Comparison of ENCODE assay signal across 1 cellular context in the genomic region with DNA sequence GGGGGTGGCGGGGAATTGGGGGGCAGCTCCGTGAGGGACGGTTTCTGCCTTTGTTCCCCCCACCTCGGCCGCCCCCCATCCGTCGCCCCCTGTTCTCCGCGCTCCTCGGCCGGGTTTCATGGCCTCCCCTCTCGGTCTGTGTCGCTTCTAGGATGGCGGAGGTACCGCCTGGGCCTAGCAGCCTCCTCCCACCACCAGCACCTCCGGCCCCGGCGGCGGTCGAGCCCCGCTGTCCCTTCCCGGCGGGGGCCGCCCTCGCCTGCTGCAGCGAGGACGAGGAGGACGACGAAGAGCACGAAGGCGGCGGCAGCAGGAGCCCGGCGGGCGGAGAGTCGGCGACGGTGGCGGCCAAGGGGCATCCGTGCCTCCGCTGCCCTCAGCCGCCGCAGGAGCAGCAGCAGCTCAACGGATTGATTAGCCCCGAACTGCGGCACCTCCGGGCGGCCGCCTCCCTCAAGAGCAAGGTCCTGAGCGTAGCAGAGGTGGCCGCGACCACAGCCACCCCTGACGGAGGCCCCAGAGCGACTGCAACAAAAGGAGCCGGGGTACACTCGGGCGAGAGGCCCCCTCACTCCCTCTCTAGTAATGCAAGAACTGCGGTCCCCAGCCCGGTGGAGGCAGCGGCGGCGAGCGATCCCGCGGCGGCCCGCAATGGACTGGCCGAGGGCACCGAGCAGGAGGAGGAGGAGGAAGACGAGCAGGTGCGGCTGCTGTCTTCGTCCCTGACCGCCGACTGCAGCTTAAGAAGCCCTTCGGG.
A peak's percentile ranks its signal among the peaks of the same experiment; 100 is the strongest.
TF ChIP-seq lines count a peak whose summit lies in the region.

No MANE protein-coding gene starts in this region.

TF ChIP-seq in HepG2, 621 proteins besides CTCF, POLR2A, EP300 and RAD21 (continued from another document and continues in another):
- TF ChIP-seq, protein P1, sequence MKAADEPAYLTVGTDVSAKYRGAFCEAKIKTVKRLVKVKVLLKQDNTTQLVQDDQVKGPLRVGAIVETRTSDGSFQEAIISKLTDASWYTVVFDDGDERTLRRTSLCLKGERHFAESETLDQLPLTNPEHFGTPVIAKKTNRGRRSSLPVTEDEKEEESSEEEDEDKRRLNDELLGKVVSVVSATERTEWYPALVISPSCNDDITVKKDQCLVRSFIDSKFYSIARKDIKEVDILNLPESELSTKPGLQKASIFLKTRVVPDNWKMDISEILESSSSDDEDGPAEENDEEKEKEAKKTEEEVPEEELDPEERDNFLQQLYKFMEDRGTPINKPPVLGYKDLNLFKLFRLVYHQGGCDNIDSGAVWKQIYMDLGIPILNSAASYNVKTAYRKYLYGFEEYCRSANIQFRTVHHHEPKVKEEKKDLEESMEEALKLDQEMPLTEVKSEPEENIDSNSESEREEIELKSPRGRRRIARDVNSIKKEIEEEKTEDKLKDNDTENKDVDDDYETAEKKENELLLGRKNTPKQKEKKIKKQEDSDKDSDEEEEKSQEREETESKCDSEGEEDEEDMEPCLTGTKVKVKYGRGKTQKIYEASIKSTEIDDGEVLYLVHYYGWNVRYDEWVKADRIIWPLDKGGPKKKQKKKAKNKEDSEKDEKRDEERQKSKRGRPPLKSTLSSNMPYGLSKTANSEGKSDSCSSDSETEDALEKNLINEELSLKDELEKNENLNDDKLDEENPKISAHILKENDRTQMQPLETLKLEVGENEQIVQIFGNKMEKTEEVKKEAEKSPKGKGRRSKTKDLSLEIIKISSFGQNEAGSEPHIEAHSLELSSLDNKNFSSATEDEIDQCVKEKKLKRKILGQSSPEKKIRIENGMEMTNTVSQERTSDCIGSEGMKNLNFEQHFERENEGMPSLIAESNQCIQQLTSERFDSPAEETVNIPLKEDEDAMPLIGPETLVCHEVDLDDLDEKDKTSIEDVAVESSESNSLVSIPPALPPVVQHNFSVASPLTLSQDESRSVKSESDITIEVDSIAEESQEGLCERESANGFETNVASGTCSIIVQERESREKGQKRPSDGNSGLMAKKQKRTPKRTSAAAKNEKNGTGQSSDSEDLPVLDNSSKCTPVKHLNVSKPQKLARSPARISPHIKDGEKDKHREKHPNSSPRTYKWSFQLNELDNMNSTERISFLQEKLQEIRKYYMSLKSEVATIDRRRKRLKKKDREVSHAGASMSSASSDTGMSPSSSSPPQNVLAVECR (CRISPR knock-in tag; IDR thresholded peaks at IDR 0.05; ENCODE audit: borderline replicate concordance): peak; percentile 27
- TF ChIP-seq SNAI1 (CRISPR knock-in tag; IDR thresholded peaks at IDR 0.05; ENCODE audit: borderline replicate concordance) (no peak), GABPB1 (CRISPR knock-in tag; IDR thresholded peaks at IDR 0.05) (peak; percentile 41; the same call in 1 of the 2 replicates), NR1H2 (CRISPR knock-in tag; IDR thresholded peaks at IDR 0.05; ENCODE audit: borderline replicate concordance, low read depth) (no peak), ZNF430 (CRISPR knock-in tag; IDR thresholded peaks at IDR 0.05) (peak; percentile 9; the same call in 1 of the 2 replicates), ELF4 (CRISPR knock-in tag; IDR thresholded peaks at IDR 0.05; ENCODE audit: borderline replicate concordance) (no peak), ZNF234 (CRISPR knock-in tag; conservative IDR thresholded peaks at IDR 0.05) (no peak; the same call in 1 of the 2 replicates), AGO1 (IDR thresholded peaks at IDR 0.05; ENCODE audit: low read depth, low read length, poor library complexity, severe bottlenecking) (no peak), ZBTB8A (CRISPR knock-in tag; IDR thresholded peaks at IDR 0.05; ENCODE audit: borderline replicate concordance, low read depth) (no peak), NAIF1 (CRISPR knock-in tag; IDR thresholded peaks at IDR 0.05; ENCODE audit: borderline replicate concordance) (no peak), ZNF138 (CRISPR knock-in tag; IDR thresholded peaks at IDR 0.05; ENCODE audit: low read depth) (no peak), PHF5A (CRISPR knock-in tag; IDR thresholded peaks at IDR 0.05; ENCODE audit: low read depth, unreplicated experiment) (no peak), ETV6 (CRISPR knock-in tag; conservative IDR thresholded peaks at IDR 0.05) (no peak), ZNF83 (CRISPR knock-in tag; IDR thresholded peaks at IDR 0.05; ENCODE audit: borderline replicate concordance) (no peak), RBFOX2 (IDR thresholded peaks at IDR 0.05; ENCODE audit: low read depth, low read length) (peak; percentile 70; the same call in 1 of the 2 replicates), ASH2L (IDR thresholded peaks at IDR 0.05; ENCODE audit: insufficient read length, low read depth, low read length) (peak; percentile 76), HOXA9 (CRISPR knock-in tag; IDR thresholded peaks at IDR 0.05; ENCODE audit: borderline replicate concordance) (no peak), CENPT (CRISPR knock-in tag; IDR thresholded peaks at IDR 0.05; ENCODE audit: low read depth) (no peak), ZMYM4 (CRISPR knock-in tag; IDR thresholded peaks at IDR 0.05) (0 out of 2 replicates have a peak, but pooled peaks have one; percentile 11), KLF12 (CRISPR knock-in tag; IDR thresholded peaks at IDR 0.05; ENCODE audit: borderline replicate concordance) (no peak)
- TF ChIP-seq, protein P2, sequence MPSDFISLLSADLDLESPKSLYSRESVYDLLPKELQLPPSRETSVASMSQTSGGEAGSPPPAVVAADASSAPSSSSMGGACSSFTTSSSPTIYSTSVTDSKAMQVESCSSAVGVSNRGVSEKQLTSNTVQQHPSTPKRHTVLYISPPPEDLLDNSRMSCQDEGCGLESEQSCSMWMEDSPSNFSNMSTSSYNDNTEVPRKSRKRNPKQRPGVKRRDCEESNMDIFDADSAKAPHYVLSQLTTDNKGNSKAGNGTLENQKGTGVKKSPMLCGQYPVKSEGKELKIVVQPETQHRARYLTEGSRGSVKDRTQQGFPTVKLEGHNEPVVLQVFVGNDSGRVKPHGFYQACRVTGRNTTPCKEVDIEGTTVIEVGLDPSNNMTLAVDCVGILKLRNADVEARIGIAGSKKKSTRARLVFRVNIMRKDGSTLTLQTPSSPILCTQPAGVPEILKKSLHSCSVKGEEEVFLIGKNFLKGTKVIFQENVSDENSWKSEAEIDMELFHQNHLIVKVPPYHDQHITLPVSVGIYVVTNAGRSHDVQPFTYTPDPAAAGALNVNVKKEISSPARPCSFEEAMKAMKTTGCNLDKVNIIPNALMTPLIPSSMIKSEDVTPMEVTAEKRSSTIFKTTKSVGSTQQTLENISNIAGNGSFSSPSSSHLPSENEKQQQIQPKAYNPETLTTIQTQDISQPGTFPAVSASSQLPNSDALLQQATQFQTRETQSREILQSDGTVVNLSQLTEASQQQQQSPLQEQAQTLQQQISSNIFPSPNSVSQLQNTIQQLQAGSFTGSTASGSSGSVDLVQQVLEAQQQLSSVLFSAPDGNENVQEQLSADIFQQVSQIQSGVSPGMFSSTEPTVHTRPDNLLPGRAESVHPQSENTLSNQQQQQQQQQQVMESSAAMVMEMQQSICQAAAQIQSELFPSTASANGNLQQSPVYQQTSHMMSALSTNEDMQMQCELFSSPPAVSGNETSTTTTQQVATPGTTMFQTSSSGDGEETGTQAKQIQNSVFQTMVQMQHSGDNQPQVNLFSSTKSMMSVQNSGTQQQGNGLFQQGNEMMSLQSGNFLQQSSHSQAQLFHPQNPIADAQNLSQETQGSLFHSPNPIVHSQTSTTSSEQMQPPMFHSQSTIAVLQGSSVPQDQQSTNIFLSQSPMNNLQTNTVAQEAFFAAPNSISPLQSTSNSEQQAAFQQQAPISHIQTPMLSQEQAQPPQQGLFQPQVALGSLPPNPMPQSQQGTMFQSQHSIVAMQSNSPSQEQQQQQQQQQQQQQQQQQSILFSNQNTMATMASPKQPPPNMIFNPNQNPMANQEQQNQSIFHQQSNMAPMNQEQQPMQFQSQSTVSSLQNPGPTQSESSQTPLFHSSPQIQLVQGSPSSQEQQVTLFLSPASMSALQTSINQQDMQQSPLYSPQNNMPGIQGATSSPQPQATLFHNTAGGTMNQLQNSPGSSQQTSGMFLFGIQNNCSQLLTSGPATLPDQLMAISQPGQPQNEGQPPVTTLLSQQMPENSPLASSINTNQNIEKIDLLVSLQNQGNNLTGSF (CRISPR knock-in tag; IDR thresholded peaks at IDR 0.05): no peak
- TF ChIP-seq, protein P3, sequence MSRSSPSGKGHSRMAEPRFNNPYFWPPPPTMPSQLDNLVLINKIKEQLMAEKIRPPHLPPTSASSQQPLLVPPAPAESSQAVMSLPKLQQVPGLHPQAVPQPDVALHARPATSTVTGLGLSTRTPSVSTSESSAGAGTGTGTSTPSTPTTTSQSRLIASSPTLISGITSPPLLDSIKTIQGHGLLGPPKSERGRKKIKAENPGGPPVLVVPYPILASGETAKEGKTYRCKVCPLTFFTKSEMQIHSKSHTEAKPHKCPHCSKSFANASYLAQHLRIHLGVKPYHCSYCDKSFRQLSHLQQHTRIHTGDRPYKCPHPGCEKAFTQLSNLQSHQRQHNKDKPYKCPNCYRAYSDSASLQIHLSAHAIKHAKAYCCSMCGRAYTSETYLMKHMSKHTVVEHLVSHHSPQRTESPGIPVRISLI (CRISPR knock-in tag; IDR thresholded peaks at IDR 0.05; ENCODE audit: borderline replicate concordance): 0 out of 2 replicates have a peak, but pooled peaks have one; percentile 9
- TF ChIP-seq, protein P4, sequence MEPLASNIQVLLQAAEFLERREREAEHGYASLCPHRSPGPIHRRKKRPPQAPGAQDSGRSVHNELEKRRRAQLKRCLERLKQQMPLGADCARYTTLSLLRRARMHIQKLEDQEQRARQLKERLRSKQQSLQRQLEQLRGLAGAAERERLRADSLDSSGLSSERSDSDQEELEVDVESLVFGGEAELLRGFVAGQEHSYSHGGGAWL (CRISPR knock-in tag; IDR thresholded peaks at IDR 0.05): no peak
- TF ChIP-seq, protein P5, sequence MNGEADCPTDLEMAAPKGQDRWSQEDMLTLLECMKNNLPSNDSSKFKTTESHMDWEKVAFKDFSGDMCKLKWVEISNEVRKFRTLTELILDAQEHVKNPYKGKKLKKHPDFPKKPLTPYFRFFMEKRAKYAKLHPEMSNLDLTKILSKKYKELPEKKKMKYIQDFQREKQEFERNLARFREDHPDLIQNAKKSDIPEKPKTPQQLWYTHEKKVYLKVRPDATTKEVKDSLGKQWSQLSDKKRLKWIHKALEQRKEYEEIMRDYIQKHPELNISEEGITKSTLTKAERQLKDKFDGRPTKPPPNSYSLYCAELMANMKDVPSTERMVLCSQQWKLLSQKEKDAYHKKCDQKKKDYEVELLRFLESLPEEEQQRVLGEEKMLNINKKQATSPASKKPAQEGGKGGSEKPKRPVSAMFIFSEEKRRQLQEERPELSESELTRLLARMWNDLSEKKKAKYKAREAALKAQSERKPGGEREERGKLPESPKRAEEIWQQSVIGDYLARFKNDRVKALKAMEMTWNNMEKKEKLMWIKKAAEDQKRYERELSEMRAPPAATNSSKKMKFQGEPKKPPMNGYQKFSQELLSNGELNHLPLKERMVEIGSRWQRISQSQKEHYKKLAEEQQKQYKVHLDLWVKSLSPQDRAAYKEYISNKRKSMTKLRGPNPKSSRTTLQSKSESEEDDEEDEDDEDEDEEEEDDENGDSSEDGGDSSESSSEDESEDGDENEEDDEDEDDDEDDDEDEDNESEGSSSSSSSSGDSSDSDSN (CRISPR knock-in tag; IDR thresholded peaks at IDR 0.05): peak; percentile 96
- TF ChIP-seq, protein P6, sequence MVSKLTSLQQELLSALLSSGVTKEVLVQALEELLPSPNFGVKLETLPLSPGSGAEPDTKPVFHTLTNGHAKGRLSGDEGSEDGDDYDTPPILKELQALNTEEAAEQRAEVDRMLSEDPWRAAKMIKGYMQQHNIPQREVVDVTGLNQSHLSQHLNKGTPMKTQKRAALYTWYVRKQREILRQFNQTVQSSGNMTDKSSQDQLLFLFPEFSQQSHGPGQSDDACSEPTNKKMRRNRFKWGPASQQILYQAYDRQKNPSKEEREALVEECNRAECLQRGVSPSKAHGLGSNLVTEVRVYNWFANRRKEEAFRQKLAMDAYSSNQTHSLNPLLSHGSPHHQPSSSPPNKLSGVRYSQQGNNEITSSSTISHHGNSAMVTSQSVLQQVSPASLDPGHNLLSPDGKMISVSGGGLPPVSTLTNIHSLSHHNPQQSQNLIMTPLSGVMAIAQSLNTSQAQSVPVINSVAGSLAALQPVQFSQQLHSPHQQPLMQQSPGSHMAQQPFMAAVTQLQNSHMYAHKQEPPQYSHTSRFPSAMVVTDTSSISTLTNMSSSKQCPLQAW (CRISPR knock-in tag; IDR thresholded peaks at IDR 0.05): no peak
- TF ChIP-seq, protein P7, sequence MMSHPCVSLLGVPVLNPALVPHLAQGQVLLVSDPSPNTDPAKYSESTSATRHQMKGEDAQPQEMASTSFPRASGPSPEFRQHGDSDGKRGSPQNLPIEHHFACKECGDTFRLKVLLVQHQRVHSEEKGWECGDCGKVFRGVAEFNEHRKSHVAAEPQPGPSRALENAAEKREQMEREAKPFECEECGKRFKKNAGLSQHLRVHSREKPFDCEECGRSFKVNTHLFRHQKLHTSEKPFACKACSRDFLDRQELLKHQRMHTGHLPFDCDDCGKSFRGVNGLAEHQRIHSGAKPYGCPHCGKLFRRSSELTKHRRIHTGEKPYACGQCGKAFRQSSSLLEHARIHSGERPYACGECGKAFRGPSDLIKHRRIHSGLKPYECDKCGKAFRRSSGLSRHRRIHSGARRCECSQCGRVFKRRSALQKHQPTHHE (CRISPR knock-in tag; IDR thresholded peaks at IDR 0.05; ENCODE audit: borderline replicate concordance): 0 out of 2 replicates have a peak, but pooled peaks have one; percentile 44
- TF ChIP-seq, protein P8, sequence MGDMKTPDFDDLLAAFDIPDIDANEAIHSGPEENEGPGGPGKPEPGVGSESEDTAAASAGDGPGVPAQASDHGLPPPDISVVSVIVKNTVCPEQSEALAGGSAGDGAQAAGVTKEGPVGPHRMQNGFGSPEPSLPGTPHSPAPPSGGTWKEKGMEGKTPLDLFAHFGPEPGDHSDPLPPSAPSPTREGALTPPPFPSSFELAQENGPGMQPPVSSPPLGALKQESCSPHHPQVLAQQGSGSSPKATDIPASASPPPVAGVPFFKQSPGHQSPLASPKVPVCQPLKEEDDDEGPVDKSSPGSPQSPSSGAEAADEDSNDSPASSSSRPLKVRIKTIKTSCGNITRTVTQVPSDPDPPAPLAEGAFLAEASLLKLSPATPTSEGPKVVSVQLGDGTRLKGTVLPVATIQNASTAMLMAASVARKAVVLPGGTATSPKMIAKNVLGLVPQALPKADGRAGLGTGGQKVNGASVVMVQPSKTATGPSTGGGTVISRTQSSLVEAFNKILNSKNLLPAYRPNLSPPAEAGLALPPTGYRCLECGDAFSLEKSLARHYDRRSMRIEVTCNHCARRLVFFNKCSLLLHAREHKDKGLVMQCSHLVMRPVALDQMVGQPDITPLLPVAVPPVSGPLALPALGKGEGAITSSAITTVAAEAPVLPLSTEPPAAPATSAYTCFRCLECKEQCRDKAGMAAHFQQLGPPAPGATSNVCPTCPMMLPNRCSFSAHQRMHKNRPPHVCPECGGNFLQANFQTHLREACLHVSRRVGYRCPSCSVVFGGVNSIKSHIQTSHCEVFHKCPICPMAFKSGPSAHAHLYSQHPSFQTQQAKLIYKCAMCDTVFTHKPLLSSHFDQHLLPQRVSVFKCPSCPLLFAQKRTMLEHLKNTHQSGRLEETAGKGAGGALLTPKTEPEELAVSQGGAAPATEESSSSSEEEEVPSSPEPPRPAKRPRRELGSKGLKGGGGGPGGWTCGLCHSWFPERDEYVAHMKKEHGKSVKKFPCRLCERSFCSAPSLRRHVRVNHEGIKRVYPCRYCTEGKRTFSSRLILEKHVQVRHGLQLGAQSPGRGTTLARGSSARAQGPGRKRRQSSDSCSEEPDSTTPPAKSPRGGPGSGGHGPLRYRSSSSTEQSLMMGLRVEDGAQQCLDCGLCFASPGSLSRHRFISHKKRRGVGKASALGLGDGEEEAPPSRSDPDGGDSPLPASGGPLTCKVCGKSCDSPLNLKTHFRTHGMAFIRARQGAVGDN (CRISPR knock-in tag; IDR thresholded peaks at IDR 0.05): peak; percentile 27
